In the genomic region with DNA sequence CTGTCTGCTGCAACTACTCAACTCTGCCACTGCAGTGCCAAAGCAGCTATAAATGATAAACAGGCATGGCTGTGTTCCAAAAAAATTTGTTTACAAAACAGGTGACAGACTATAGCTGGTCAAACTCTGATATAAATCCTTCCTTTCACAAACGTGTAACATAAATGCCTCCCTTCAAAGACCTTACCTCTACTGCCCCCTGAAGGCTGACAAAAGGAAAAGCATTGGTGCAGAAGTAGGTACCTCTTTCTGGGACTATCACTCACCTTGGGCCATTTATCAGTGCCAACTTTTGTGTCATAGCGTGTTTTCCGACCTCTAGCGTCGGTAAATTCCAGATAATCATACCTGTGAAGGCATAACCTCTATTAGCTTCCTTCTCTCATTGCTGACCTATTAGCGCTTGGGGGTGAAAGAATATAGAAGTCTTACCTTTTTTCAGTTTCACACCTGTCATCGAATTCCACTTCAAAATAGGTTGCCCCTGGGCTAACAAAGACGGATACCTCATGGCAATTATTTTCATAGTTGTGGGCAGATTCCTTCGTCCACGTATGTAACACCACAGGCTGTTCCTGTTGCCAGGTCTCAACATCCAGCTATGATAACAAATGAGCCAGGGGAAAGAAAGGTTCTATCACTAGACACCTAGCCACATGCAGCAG, we compare ENCODE assay signal across 8 cellular contexts.
DNase-seq lines count a peak whose midpoint lies in the region; ATAC-seq and TF ChIP-seq lines count a peak whose summit lies in the region.

No MANE protein-coding gene starts in this region.

- TF ChIP-seq POLR2A in adrenal gland (IDR thresholded peaks at IDR 0.05), result no peak

- TF ChIP-seq CTCF in GM06990 (IDR thresholded peaks at IDR 0.05; ENCODE audit: insufficient read depth, low read length, poor library complexity, severe bottlenecking), result peak; percentile 67
- peak; percentile 44 to 68 (median 55) for TF ChIP-seq CTCF in adrenal gland (IDR thresholded peaks at IDR 0.05)

- H3K4me1 ChIP-seq in adrenal gland (replicated peaks in 1 of 2), result peaks cover 12 to 47% of the 10 kb centered on the region in 2 donors
- H3K4me1 ChIP-seq in effector memory CD4-positive, alpha-beta T cell (ENCODE audit: control insufficient read depth, insufficient read depth, low read length, poor library complexity, severe bottlenecking), result no peaks in the 10 kb centered on the region

- peak overlapping the region; percentile 43 for H3K27ac Mint-ChIP-seq in stimulated activated effector memory CD8-positive, alpha-beta T cell treated with anti-CD3 and anti-CD28 coated beads, Interleukin-12 subunit alpha, Interleukin-12 subunit beta, amount 100 ng/mL, for 72 hours

- H3K27me3 ChIP-seq in GM06990 (replicated peaks; ENCODE audit: control insufficient read depth, insufficient read depth, low read length) (no peaks in the 10 kb centered on the region), adrenal gland (no peaks in the 10 kb centered on the region)
- no peaks in the 10 kb centered on the region for H3K27me3 ChIP-seq in effector memory CD4-positive, alpha-beta T cell (replicated peaks; ENCODE audit: control insufficient read depth, insufficient read depth, low read length, poor library complexity, severe bottlenecking)

- DNase-seq in AG08395 (ENCODE audit: low spot score) (peak; percentile 31), GM06990 (ENCODE audit: extremely low read depth, insufficient read length) (peak; percentile 32), NCI-H146 (lab: John Stamatoyannopoulos, UW) (peak; percentile 58), adrenal gland (peak in 1 of 7 donors; percentile 20), hepatic stellate cell (ENCODE audit: low spot score) (peak; percentile 39)
- no peak for DNase-seq in stimulated activated effector memory CD8-positive, alpha-beta T cell treated with anti-CD3 and anti-CD28 coated beads, Interleukin-12 subunit alpha, Interleukin-12 subunit beta, amount 100 ng/mL, for 72 hours (ENCODE audit: low spot score in 2 of 2)
- DNase-seq in effector memory CD4-positive, alpha-beta T cell, result no peak

- 55 to 60% (median 57%) methylated on average over 10 of the region's 10 CpGs for WGBS in adrenal gland, 4 donors

- H3K36me3 ChIP-seq in GM06990 (ENCODE audit: control insufficient read depth, insufficient read depth, low read length) (peaks cover 34% of the 10 kb centered on the region), adrenal gland (replicated peaks in 1 of 2) (peaks cover 0 to 81% of the 10 kb centered on the region in 2 donors)
- peaks cover 90% of the 10 kb centered on the region for H3K36me3 ChIP-seq in effector memory CD4-positive, alpha-beta T cell (ENCODE audit: control insufficient read depth, insufficient read depth, low read length)

- peak overlapping the region; percentile 9 to 87 (median 73) for H3K27ac ChIP-seq in adrenal gland
- no peak overlapping the region for H3K27ac ChIP-seq in effector memory CD4-positive, alpha-beta T cell (ENCODE audit: insufficient read depth, low read length, poor library complexity, severe bottlenecking)

- no peaks in the 10 kb centered on the region for H3K9me3 ChIP-seq in adrenal gland (replicated peaks in 1 of 3)
- no peaks in the 10 kb centered on the region for H3K9me3 ChIP-seq in effector memory CD4-positive, alpha-beta T cell (ENCODE audit: control insufficient read depth, low read length)

- H3K4me1 Mint-ChIP-seq in stimulated activated effector memory CD8-positive, alpha-beta T cell treated with anti-CD3 and anti-CD28 coated beads, Interleukin-12 subunit alpha, Interleukin-12 subunit beta, amount 100 ng/mL, for 72 hours, result peaks cover 15% of the 10 kb centered on the region

- H3K9me3 Mint-ChIP-seq in stimulated activated effector memory CD8-positive, alpha-beta T cell treated with anti-CD3 and anti-CD28 coated beads, Interleukin-12 subunit alpha, Interleukin-12 subunit beta, amount 100 ng/mL, for 72 hours, result no peaks in the 10 kb centered on the region

- intact Hi-C loops in adrenal gland (cut with DNase I), result no loop called here

- no peak overlapping the region; the same call in 1 of the 2 replicates for H3K4me3 ChIP-seq in GM06990 (replicated peaks; ENCODE audit: low read depth, low read length)
- H3K4me3 ChIP-seq in adrenal gland, result no peak overlapping the region
- no peak overlapping the region for H3K4me3 ChIP-seq in effector memory CD4-positive, alpha-beta T cell (ENCODE audit: insufficient read depth, low read depth, low read length, poor library complexity, severe bottlenecking)

- peaks cover 100% of the 10 kb centered on the region for H3K36me3 Mint-ChIP-seq in stimulated activated effector memory CD8-positive, alpha-beta T cell treated with anti-CD3 and anti-CD28 coated beads, Interleukin-12 subunit alpha, Interleukin-12 subunit beta, amount 100 ng/mL, for 72 hours

- H3K4me3 Mint-ChIP-seq in stimulated activated effector memory CD8-positive, alpha-beta T cell treated with anti-CD3 and anti-CD28 coated beads, Interleukin-12 subunit alpha, Interleukin-12 subunit beta, amount 100 ng/mL, for 72 hours, result no peak overlapping the region

- peak; percentile 27 for ATAC-seq in HG02571 (IDR thresholded peaks at IDR 0.05; ENCODE audit: unreplicated experiment)
- peak; percentile 69 for ATAC-seq in stimulated activated effector memory CD8-positive, alpha-beta T cell treated with anti-CD3 and anti-CD28 coated beads, Interleukin-12 subunit alpha, Interleukin-12 subunit beta, amount 100 ng/mL, for 72 hours

Comparison
In these comparisons a context has a peak if more than half of its experiments do, and no peak if none do; other contexts are left out.
1. DNase-seq: peak in AG08395 (single experiment), GM06990 (single experiment), NCI-H146 (single experiment) and hepatic stellate cell (single experiment); none in stimulated activated effector memory CD8-positive, alpha-beta T cell treated with anti-CD3 and anti-CD28 coated beads, Interleukin-12 subunit alpha, Interleukin-12 subunit beta, amount 100 ng/mL, for 72 hours (0 of 2) and effector memory CD4-positive, alpha-beta T cell (0 of 3).